In genomic region chr12:75856228-75856627, GRCh38 we compare ENCODE assay signal across 19 cellular contexts.
"Had no signal": no experiment of that assay in that cellular context is flagged by ENCODE, and none has a peak within 500 bp of the region (broad histone marks: within the 10 kb centered on the region; RNA-seq: fewer than 3 reads in every experiment).

No MANE protein-coding gene starts in this region.

- H3K36me3 ChIP-seq: left lung, tibial artery had no signal

- H3K4me1 ChIP-seq: left lung, tibial artery had no signal

- H3K27ac ChIP-seq: hepatocyte, left lung, tibial artery had no signal

- H3K4me3 ChIP-seq: hepatocyte, left lung, tibial artery had no signal

- H3K9me3 ChIP-seq: left lung, tibial artery had no signal

- H3K27me3 ChIP-seq: hepatocyte, left lung, tibial artery had no signal

- DNase-seq: activated CD4-positive, alpha-beta memory T cell treated with anti-CD3 and anti-CD28 coated beads, Interleukin-2, amount 10 ng/mL, durations not matched to agents 7 days and 5 days; activated CD4-positive, alpha-beta T cell treated with anti-CD3 and anti-CD28 coated beads for 48 hours; activated effector memory CD4-positive, alpha-beta T cell treated with anti-CD3 and anti-CD28 coated beads, Interleukin-2, amount 50 U/mL, for 16 hours; activated naive CD4-positive, alpha-beta T cell treated with anti-CD3 and anti-CD28 coated beads, Interleukin-2, amount 10 ng/mL, durations not matched to agents 7 days and 5 days; caudate nucleus; effector CD8-positive, alpha-beta T cell; erythroblast; immature natural killer cell; left lung; mammary epithelial cell; midbrain; natural killer cell; retina; stimulated activated CD4-positive, alpha-beta T cell treated with anti-CD3 and anti-CD28 coated beads, Interleukin-4, amount 100 ng/mL, for 24 hours; stimulated activated naive CD8-positive, alpha-beta T cell treated with anti-CD3 and anti-CD28 coated beads, Interleukin-15, Interleukin-2, amounts not matched to agents 100 U/mL and 50 U/mL, for 24 hours; substantia nigra; T1000; tibial artery had no signal

- ATAC-seq: left lung; natural killer cell; stimulated activated naive CD8-positive, alpha-beta T cell treated with anti-CD3 and anti-CD28 coated beads, Interleukin-15, Interleukin-2, amounts not matched to agents 100 U/mL and 50 U/mL, for 24 hours had no signal
